In genomic region chr7:54933610-54934009, GRCh38 we compare ENCODE assay signal across 9 cellular contexts.
A peak's percentile ranks its signal among the peaks of the same experiment; 100 is the strongest.
DNase-seq lines count a peak whose midpoint lies in the region; ATAC-seq and TF ChIP-seq lines count a peak whose summit lies in the region.
"Had no signal": no experiment of that assay in that cellular context is flagged by ENCODE, and none has a peak within 500 bp of the region (broad histone marks: within the 10 kb centered on the region; RNA-seq: fewer than 3 reads in every experiment).

No MANE protein-coding gene starts in this region.

- no peaks in the 10 kb centered on the region for H4K20me1 ChIP-seq in HCT116 (ENCODE audit: insufficient read depth)

- no peaks in the 10 kb centered on the region for H3K79me2 ChIP-seq in HCT116 (ENCODE audit: insufficient read depth, low read length)

- H3K27me3 ChIP-seq in HCT116 (ENCODE audit: insufficient read depth, low read length) (no peaks in the 10 kb centered on the region), brain microvascular endothelial cell (replicated peaks) (no peaks in the 10 kb centered on the region), skeletal muscle tissue (ENCODE audit: control insufficient read depth in 3 of 3, insufficient read depth in 3 of 3, low read length in 3 of 3) (no peaks in the 10 kb centered on the region)

- no TSS peak for BruUV-seq in HCT116 (replicated peaks; lab: Mats Ljungman, UMichigan)

- TF ChIP-seq POLR2A in HCT116 (IDR thresholded peaks at IDR 0.05; ENCODE audit: borderline replicate concordance, extremely low read depth, insufficient read depth, insufficient read length), result peak; percentile 4

- no peak for TF ChIP-seq RAD21 in HCT116 (IDR thresholded peaks at IDR 0.05; ENCODE audit: low read depth)

- CTCF ChIA-PET in HCT116 (lab: Charles Lee), result no interaction called here

- peaks cover 0 to 8% of the 10 kb centered on the region in 2 experiments; a peak in 2 of 4 replicates for H3K4me1 ChIP-seq in HCT116 (ENCODE audit: control insufficient read depth in 1 of 2, insufficient read depth in 2 of 2, low read length in 2 of 2)
- peaks cover 5 to 8% (median 6%) of the 10 kb centered on the region in 3 donors for H3K4me1 ChIP-seq in skeletal muscle tissue (ENCODE audit: control insufficient read depth in 3 of 3, insufficient read depth in 3 of 3, low read length in 3 of 3)

- H3K9me3 ChIP-seq in HCT116 (ENCODE audit: control insufficient read depth in 1 of 2, insufficient read depth in 1 of 2, low read depth in 1 of 2, low read length in 2 of 2) (no peaks in the 10 kb centered on the region), skeletal muscle tissue (ENCODE audit: control insufficient read depth in 3 of 3, low read length in 3 of 3) (no peaks in the 10 kb centered on the region)

- H3K27ac ChIP-seq in HCT116 (ENCODE audit: low read depth, low read length), result no peak overlapping the region
- H3K27ac ChIP-seq in brain microvascular endothelial cell, result peak overlapping the region; percentile 23
- H3K27ac ChIP-seq in skeletal muscle tissue (ENCODE audit: low read depth, low read length), result no peak overlapping the region

- ATAC-seq in HCT116 (peak; percentile 28), left colon (peak; percentile 12)

- no peaks in the 10 kb centered on the region for H3K9me2 ChIP-seq in HCT116 (ENCODE audit: insufficient read depth)

- H2AFZ ChIP-seq in HCT116 (ENCODE audit: low read depth, low read length, poor library complexity, severe bottlenecking), result peak overlapping the region; percentile 99

- POLR2A ChIA-PET in HCT116 (lab: Charles Lee), result no interaction called here

- peak overlapping the region; percentile 42 to 54 for H3K4me3 ChIP-seq in HCT116 (replicated peaks in 1 of 2; ENCODE audit: low read depth in 1 of 2, low read length in 2 of 2)
- peak overlapping the region; percentile 54 for H3K4me3 ChIP-seq in brain microvascular endothelial cell (ENCODE audit: low read depth, low read length)
- peak overlapping the region; percentile 62 to 70 (median 63) for H3K4me3 ChIP-seq in skeletal muscle tissue (ENCODE audit: low read length in 3 of 3)

- in situ Hi-C loops in brain microvascular endothelial cell (cut with HindIII; ENCODE audit: low pct_ligation_motif_present, low sequenced_read_pairs), result no loop called here

- H3K9ac ChIP-seq in HCT116 (ENCODE audit: low read length) (peak overlapping the region; percentile 46), skeletal muscle tissue (ENCODE audit: low read depth in 1 of 3, low read length in 3 of 3) (peak overlapping the region in 2 of 3 donors; percentile 12 to 18)

- intact Hi-C loops in HCT116 (cut with micrococcal nuclease), result loop anchor here (2.0 kb wide), 1 partner anchor 157 kb away; no protein-coding TSS in a partner anchor
- intact Hi-C loops in left colon (cut with DNase I, micrococcal nuclease), result no loop called here
- intact Hi-C loops in posterior vena cava (cut with DNase I), result no loop called here

- H3K36me3 ChIP-seq in HCT116 (ENCODE audit: control insufficient read depth in 1 of 2, insufficient read depth in 2 of 2, low read length in 2 of 2) (no peaks in the 10 kb centered on the region), brain microvascular endothelial cell (replicated peaks) (no peaks in the 10 kb centered on the region), skeletal muscle tissue (ENCODE audit: control insufficient read depth in 3 of 3, insufficient read depth in 3 of 3, low read length in 3 of 3) (no peaks in the 10 kb centered on the region)

- H3K4me2 ChIP-seq in HCT116 (ENCODE audit: low read length), result peak overlapping the region; percentile 74

- DNase-seq in HCT116 (ENCODE audit: low read depth, low spot score) (no peak), brain microvascular endothelial cell (no peak), left colon (no peak), posterior vena cava (ENCODE audit: low spot score) (no peak), NCI-H2196 treated with DMSO at 0.1 percent for 48 hours (lab: John Stamatoyannopoulos, UW; ENCODE audit: unreplicated experiment) (no peak), NCI-H345 treated with DMSO at 0.1 percent for 48 hours (lab: John Stamatoyannopoulos, UW; ENCODE audit: unreplicated experiment) (no peak), DMS153 treated with DMSO at 0.1 percent for 48 hours (lab: John Stamatoyannopoulos, UW; ENCODE audit: unreplicated experiment) (no peak)
- DNase-seq: activated naive CD4-positive, alpha-beta T cell treated with anti-CD3 and anti-CD28 coated beads for 36 hours had no signal

- TF ChIP-seq CTCF in HCT116 (IDR thresholded peaks at IDR 0.05 in 2 of 3, conservative IDR thresholded peaks at IDR 0.05 in 1 of 3; ENCODE audit: borderline replicate concordance in 1 of 3, insufficient read depth in 1 of 3, low read depth in 2 of 3, low read length in 2 of 3) (no peak), brain microvascular endothelial cell (IDR thresholded peaks at IDR 0.05; ENCODE audit: low read depth, low read length, missing control alignments) (no peak)

- RAD21 ChIA-PET in HCT116 (lab: Charles Lee; ENCODE audit: low non-redundant PET in 1 of 2, low total read pairs in 2 of 2, uncharacterized antibody in 2 of 2, unreplicated experiment in 2 of 2), result no interaction called here

TF ChIP-seq in HCT116, 20 proteins besides CTCF, POLR2A, EP300 and RAD21:
- no peak for TF ChIP-seq EGR1 (IDR thresholded peaks at IDR 0.05; ENCODE audit: low read depth)
- TF ChIP-seq EZH2phosphoT487 (IDR thresholded peaks at IDR 0.05; ENCODE audit: borderline replicate concordance), result no peak
- TF ChIP-seq CBX3 (IDR thresholded peaks at IDR 0.05; ENCODE audit: low read depth), result no peak
- TF ChIP-seq SP1 (IDR thresholded peaks at IDR 0.05; ENCODE audit: low read depth), result no peak
- no peak for TF ChIP-seq ZNF274 (IDR thresholded peaks at IDR 0.05; ENCODE audit: low read depth, low read length)
- no peak; the same call in 1 of the 2 replicates for TF ChIP-seq MAX (IDR thresholded peaks at IDR 0.05)
- no peak for TF ChIP-seq ELF1 (IDR thresholded peaks at IDR 0.05; ENCODE audit: borderline replicate concordance, low read depth)
- TF ChIP-seq ZBTB33 (IDR thresholded peaks at IDR 0.05; ENCODE audit: extremely low read depth, insufficient replicate concordance, low read length), result no peak
- no peak for TF ChIP-seq SIN3A (IDR thresholded peaks at IDR 0.05; ENCODE audit: low read depth)
- TF ChIP-seq REST (IDR thresholded peaks at IDR 0.05; ENCODE audit: low read depth), result no peak
- TF ChIP-seq POLR2AphosphoS5 (IDR thresholded peaks at IDR 0.05; ENCODE audit: low read depth, low read length), result no peak
- no peak for TF ChIP-seq TCF7L2 (IDR thresholded peaks at IDR 0.05; ENCODE audit: borderline replicate concordance, extremely low read depth, insufficient read depth, insufficient read length)
TF ChIP-seq in HCT116: peak in this region for 0.
